In genomic region chr3:52552089-52552488, GRCh38 we compare ENCODE assay signal across 23 cellular contexts. TPM values are rescaled to one million over a fixed set of nuclear protein-coding genes. Genes with fewer than 3 reads are reported as not detected.
DNase-seq lines count a peak whose midpoint lies in the region; ATAC-seq and TF ChIP-seq lines count a peak whose summit lies in the region.
"Had no signal": no experiment of that assay in that cellular context is flagged by ENCODE, and none has a peak within 500 bp of the region (broad histone marks: within the 10 kb centered on the region; RNA-seq: fewer than 3 reads in every experiment).

No MANE protein-coding gene starts in this region.

- intact Hi-C loops in activated CD8-positive, alpha-beta T cell treated with anti-CD3 and anti-CD28 coated beads for 36 hours (cut with micrococcal nuclease), result no loop called here
- intact Hi-C loops in lower lobe of right lung (cut with DNase I), result no loop called here

- no peak overlapping the region for H3K4me3 Mint-ChIP-seq in activated CD8-positive, alpha-beta T cell treated with anti-CD3 and anti-CD28 coated beads for 36 hours
- H3K4me3 Mint-ChIP-seq in activated CD8-positive, alpha-beta T cell treated with anti-CD3 and anti-CD28 coated beads, Interleukin-2, amount 10 ng/mL, durations not matched to agents 7 days and 5 days, result no peak overlapping the region
- H3K4me3 Mint-ChIP-seq in activated CD8-positive, alpha-beta memory T cell treated with anti-CD3 and anti-CD28 coated beads, Interleukin-2, amount 10 ng/mL, durations not matched to agents 7 days and 5 days, result no peak overlapping the region

- H3K4me1 Mint-ChIP-seq in activated CD8-positive, alpha-beta T cell treated with anti-CD3 and anti-CD28 coated beads for 36 hours (ENCODE audit: low read depth), result peaks cover 7% of the 10 kb centered on the region
- peaks cover 8% of the 10 kb centered on the region for H3K4me1 Mint-ChIP-seq in activated CD8-positive, alpha-beta T cell treated with anti-CD3 and anti-CD28 coated beads, Interleukin-2, amount 10 ng/mL, durations not matched to agents 7 days and 5 days (ENCODE audit: low read depth)
- H3K4me1 Mint-ChIP-seq in activated CD8-positive, alpha-beta memory T cell treated with anti-CD3 and anti-CD28 coated beads, Interleukin-2, amount 10 ng/mL, durations not matched to agents 7 days and 5 days, result peaks cover 8% of the 10 kb centered on the region

- no peaks in the 10 kb centered on the region for H3K4me1 ChIP-seq in HEK293 (ENCODE audit: control insufficient read depth, insufficient read depth, low read length)
- H3K4me1 ChIP-seq in lower lobe of right lung, result no peaks in the 10 kb centered on the region
- H3K4me1 ChIP-seq: ascending aorta, BLaER1, prostate gland, SJSA1 had no signal

- no peak for ATAC-seq in activated CD8-positive, alpha-beta T cell treated with anti-CD3 and anti-CD28 coated beads for 36 hours
- ATAC-seq in activated CD8-positive, alpha-beta T cell treated with anti-CD3 and anti-CD28 coated beads, Interleukin-2, amount 10 ng/mL, durations not matched to agents 7 days and 5 days, result no peak
- ATAC-seq in lower lobe of right lung (peak; percentile 76 to 83), GM21367 (IDR thresholded peaks at IDR 0.05; ENCODE audit: unreplicated experiment) (no peak)
- ATAC-seq in activated CD8-positive, alpha-beta memory T cell treated with anti-CD3 and anti-CD28 coated beads, Interleukin-2, amount 10 ng/mL, durations not matched to agents 7 days and 5 days, result no peak
- ATAC-seq: activated CD4-positive, CD25-positive, alpha-beta regulatory T cell treated with anti-CD3 and anti-CD28 coated beads, Interleukin-2, amount 50 U/mL, for 24 hours had no signal

- H3K4me3 ChIP-seq in HEK293 (ENCODE audit: low read depth, low read length) (no peak overlapping the region), lower lobe of right lung (no peak overlapping the region)
- H3K4me3 ChIP-seq: A549, ascending aorta, BLaER1, prostate gland, SJSA1 had no signal

- no peaks in the 10 kb centered on the region for H3K9me3 ChIP-seq in HEK293 (ENCODE audit: control insufficient read depth, insufficient read depth, low read depth, low read length)
- no peaks in the 10 kb centered on the region for H3K9me3 ChIP-seq in lower lobe of right lung
- H3K9me3 ChIP-seq: A549, ascending aorta, BLaER1, prostate gland, SJSA1 had no signal

- no peaks in the 10 kb centered on the region for H3K27me3 ChIP-seq in lower lobe of right lung (ENCODE audit: low read depth)
- H3K27me3 ChIP-seq: ascending aorta, BLaER1, SJSA1 had no signal

- no peak for TF ChIP-seq CTCF in activated CD8-positive, alpha-beta T cell treated with anti-CD3 and anti-CD28 coated beads for 36 hours (IDR thresholded peaks at IDR 0.05)
- no peak for TF ChIP-seq CTCF in HEK293 (tag by site-specific recombination; IDR thresholded peaks at IDR 0.05)
- TF ChIP-seq CTCF in lower lobe of right lung (IDR thresholded peaks at IDR 0.05), result no peak

- H3K36me3 ChIP-seq in HEK293 (ENCODE audit: control insufficient read depth in 2 of 2, insufficient read depth in 1 of 2, low read length in 2 of 2) (peaks cover 6 to 79% of the 10 kb centered on the region in 2 experiments; a peak in 2 of 3 replicates), lower lobe of right lung (peaks cover 85% of the 10 kb centered on the region)

- peaks cover 19% of the 10 kb centered on the region for H3K36me3 Mint-ChIP-seq in activated CD8-positive, alpha-beta T cell treated with anti-CD3 and anti-CD28 coated beads for 36 hours (ENCODE audit: low read depth)
- H3K36me3 Mint-ChIP-seq in activated CD8-positive, alpha-beta T cell treated with anti-CD3 and anti-CD28 coated beads, Interleukin-2, amount 10 ng/mL, durations not matched to agents 7 days and 5 days (ENCODE audit: low read depth), result peaks cover 39% of the 10 kb centered on the region
- H3K36me3 Mint-ChIP-seq in activated CD8-positive, alpha-beta memory T cell treated with anti-CD3 and anti-CD28 coated beads, Interleukin-2, amount 10 ng/mL, durations not matched to agents 7 days and 5 days, result peaks cover 27% of the 10 kb centered on the region

- POLR2A ChIA-PET in activated CD8-positive, alpha-beta T cell treated with anti-CD3 and anti-CD28 coated beads for 36 hours (lab: Charles Lee), result interaction anchor here (0.8 to 1.1 kb wide), 2 partner anchors 9 to 219 kb away, joined by 3 read pairs; partner anchors contain the start of gene NEK4
- POLR2A ChIA-PET in activated CD8-positive, alpha-beta T cell treated with anti-CD3 and anti-CD28 coated beads, Interleukin-2, amount 10 ng/mL, durations not matched to agents 7 days and 5 days (lab: Charles Lee), result no interaction called here
- POLR2A ChIA-PET in HEK293 (lab: Yijun Ruan, JAX), result interaction anchor here (0.8 kb wide), 1 partner anchor 16 kb away, joined by 4 read pairs; the partner anchor contains the start of gene UQCC5

- CTCF ChIA-PET in activated CD8-positive, alpha-beta T cell treated with anti-CD3 and anti-CD28 coated beads for 36 hours (lab: Charles Lee), result interaction anchor here (1.1 to 1.4 kb wide), 3 partner anchors 9 to 11 kb away, joined by 3 to 4 read pairs (median 4); no protein-coding TSS in a partner anchor
- CTCF ChIA-PET in activated CD8-positive, alpha-beta T cell treated with anti-CD3 and anti-CD28 coated beads, Interleukin-2, amount 10 ng/mL, durations not matched to agents 7 days and 5 days (lab: Charles Lee), result interaction anchor here (3.5 kb wide), 1 partner anchor 10 kb away, joined by 15 read pairs; no protein-coding TSS in a partner anchor
- CTCF ChIA-PET in HEK293 (lab: Yijun Ruan, JAX), result interaction anchor here (0.8 kb wide), 1 partner anchor 140 kb away, joined by 7 read pairs; no protein-coding TSS in a partner anchor
- CTCF ChIA-PET in activated CD8-positive, alpha-beta memory T cell treated with anti-CD3 and anti-CD28 coated beads, Interleukin-2, amount 10 ng/mL, durations not matched to agents 7 days and 5 days (lab: Charles Lee), result interaction anchor here (0.8 kb wide), 1 partner anchor 22 kb away, joined by 3 read pairs; no protein-coding TSS in a partner anchor

- no peaks in the 10 kb centered on the region for H3K9me3 Mint-ChIP-seq in activated CD8-positive, alpha-beta T cell treated with anti-CD3 and anti-CD28 coated beads for 36 hours
- no peaks in the 10 kb centered on the region for H3K9me3 Mint-ChIP-seq in activated CD8-positive, alpha-beta T cell treated with anti-CD3 and anti-CD28 coated beads, Interleukin-2, amount 10 ng/mL, durations not matched to agents 7 days and 5 days (ENCODE audit: insufficient read depth)
- no peaks in the 10 kb centered on the region for H3K9me3 Mint-ChIP-seq in activated CD8-positive, alpha-beta memory T cell treated with anti-CD3 and anti-CD28 coated beads, Interleukin-2, amount 10 ng/mL, durations not matched to agents 7 days and 5 days (ENCODE audit: low read depth)

- peak overlapping the region; percentile 14 for H3K27ac Mint-ChIP-seq in activated CD8-positive, alpha-beta T cell treated with anti-CD3 and anti-CD28 coated beads for 36 hours
- no peak overlapping the region for H3K27ac Mint-ChIP-seq in activated CD8-positive, alpha-beta T cell treated with anti-CD3 and anti-CD28 coated beads, Interleukin-2, amount 10 ng/mL, durations not matched to agents 7 days and 5 days
- no peak overlapping the region for H3K27ac Mint-ChIP-seq in activated CD8-positive, alpha-beta memory T cell treated with anti-CD3 and anti-CD28 coated beads, Interleukin-2, amount 10 ng/mL, durations not matched to agents 7 days and 5 days

- no peaks in the 10 kb centered on the region for H3K27me3 Mint-ChIP-seq in activated CD8-positive, alpha-beta T cell treated with anti-CD3 and anti-CD28 coated beads for 36 hours
- no peaks in the 10 kb centered on the region for H3K27me3 Mint-ChIP-seq in activated CD8-positive, alpha-beta T cell treated with anti-CD3 and anti-CD28 coated beads, Interleukin-2, amount 10 ng/mL, durations not matched to agents 7 days and 5 days (ENCODE audit: low read depth)
- no peaks in the 10 kb centered on the region for H3K27me3 Mint-ChIP-seq in activated CD8-positive, alpha-beta memory T cell treated with anti-CD3 and anti-CD28 coated beads, Interleukin-2, amount 10 ng/mL, durations not matched to agents 7 days and 5 days

- DNase-seq in activated CD8-positive, alpha-beta T cell treated with anti-CD3 and anti-CD28 coated beads for 36 hours, result no peak
- no peak for DNase-seq in activated CD8-positive, alpha-beta T cell treated with anti-CD3 and anti-CD28 coated beads, Interleukin-2, amount 10 ng/mL, durations not matched to agents 7 days and 5 days
- DNase-seq in astrocyte of the hippocampus (ENCODE audit: low read depth, low spot score), result peak; percentile 25
- no peak for DNase-seq in lower lobe of right lung
- DNase-seq in activated CD8-positive, alpha-beta memory T cell treated with anti-CD3 and anti-CD28 coated beads, Interleukin-2, amount 10 ng/mL, durations not matched to agents 7 days and 5 days, result no peak
- no peak for DNase-seq in DMS 273 (lab: John Stamatoyannopoulos, UW; ENCODE audit: unreplicated experiment)
- DNase-seq: activated CD8-positive, alpha-beta memory T cell treated with anti-CD3 and anti-CD28 coated beads, Interleukin-2, amount 50 U/mL, for 48 hours; DMS 273 treated with DMSO at 0.1 percent for 48 hours; GOT3; islet precursor cell; Kasumi-1; NCI-H1417; NCI-H526 treated with DMSO at 0.1 percent for 48 hours; substantia nigra; T-helper 9 cell had no signal

- H3K27ac ChIP-seq in HEK293 (ENCODE audit: extremely low read depth, low read depth, low read length), result no peak overlapping the region
- H3K27ac ChIP-seq in lower lobe of right lung, result no peak overlapping the region
- H3K27ac ChIP-seq: ascending aorta, BLaER1, prostate gland, SJSA1 had no signal

RNA-seq across cellular contexts. Expression of gene UQCC5, which starts 15.7 kb away (rescaled TPM):
- total RNA-seq in activated CD8-positive, alpha-beta T cell treated with anti-CD3 and anti-CD28 coated beads for 36 hours, result 10 to 100 TPM; 14.0 to 20.5 TPM
- 10 to 100 TPM in 1 of 2 experiments, 1 to 10 TPM in 1; 9.0 to 15.1 TPM for total RNA-seq in activated CD8-positive, alpha-beta T cell treated with anti-CD3 and anti-CD28 coated beads, Interleukin-2, amount 10 ng/mL, durations not matched to agents 7 days and 5 days
- 16.3 TPM for total RNA-seq in lower lobe of right lung
- total RNA-seq in activated CD8-positive, alpha-beta memory T cell treated with anti-CD3 and anti-CD28 coated beads, Interleukin-2, amount 10 ng/mL, durations not matched to agents 7 days and 5 days, result 10 to 100 TPM; 12.9 to 15.5 TPM
- total RNA-seq: ascending aorta had no signal

RNA-seq across cellular contexts. Expression of gene NT5DC2, which starts 18.4 kb away (rescaled TPM):
- 10 to 100 TPM; 53.8 to 61.7 TPM for total RNA-seq in activated CD8-positive, alpha-beta T cell treated with anti-CD3 and anti-CD28 coated beads for 36 hours
- 10 to 100 TPM; 52.8 to 53.1 TPM for total RNA-seq in activated CD8-positive, alpha-beta T cell treated with anti-CD3 and anti-CD28 coated beads, Interleukin-2, amount 10 ng/mL, durations not matched to agents 7 days and 5 days
- total RNA-seq in lower lobe of right lung, result 28.5 TPM
- total RNA-seq in activated CD8-positive, alpha-beta memory T cell treated with anti-CD3 and anti-CD28 coated beads, Interleukin-2, amount 10 ng/mL, durations not matched to agents 7 days and 5 days, result 10 to 100 TPM; 38.7 to 54.5 TPM

RNA-seq across cellular contexts. Expression of gene STAB1, which starts 57.0 kb away (rescaled TPM):
- under 1 TPM; 0.09 to 0.20 TPM for total RNA-seq in activated CD8-positive, alpha-beta T cell treated with anti-CD3 and anti-CD28 coated beads for 36 hours
- under 1 TPM in 1 of 2 experiments, not detected in 1; 0.05 TPM for total RNA-seq in activated CD8-positive, alpha-beta T cell treated with anti-CD3 and anti-CD28 coated beads, Interleukin-2, amount 10 ng/mL, durations not matched to agents 7 days and 5 days
- total RNA-seq in lower lobe of right lung, result 133 TPM
- not detected for total RNA-seq in activated CD8-positive, alpha-beta memory T cell treated with anti-CD3 and anti-CD28 coated beads, Interleukin-2, amount 10 ng/mL, durations not matched to agents 7 days and 5 days
- total RNA-seq: SJSA1 had no signal

Comparison
In these comparisons a context has a peak if more than half of its experiments do, and no peak if none do; other contexts are left out.
1. ATAC-seq: peak in lower lobe of right lung (2 of 2); none in activated CD8-positive, alpha-beta T cell treated with anti-CD3 and anti-CD28 coated beads for 36 hours (single experiment), activated CD8-positive, alpha-beta T cell treated with anti-CD3 and anti-CD28 coated beads, Interleukin-2, amount 10 ng/mL, durations not matched to agents 7 days and 5 days (single experiment), activated CD8-positive, alpha-beta memory T cell treated with anti-CD3 and anti-CD28 coated beads, Interleukin-2, amount 10 ng/mL, durations not matched to agents 7 days and 5 days (single experiment) and GM21367 (single experiment).
2. RNA of gene STAB1, which starts 57.0 kb away (total RNA-seq): 133 TPM in lower lobe of right lung (single experiment); 0.09 to 0.20 TPM in activated CD8-positive, alpha-beta T cell treated with anti-CD3 and anti-CD28 coated beads for 36 hours, not detected in activated CD8-positive, alpha-beta memory T cell treated with anti-CD3 and anti-CD28 coated beads, Interleukin-2, amount 10 ng/mL, durations not matched to agents 7 days and 5 days and 0.05 TPM in activated CD8-positive, alpha-beta T cell treated with anti-CD3 and anti-CD28 coated beads, Interleukin-2, amount 10 ng/mL, durations not matched to agents 7 days and 5 days; every median in the first group is over 100 times any median in the second.